17 cellular contexts compared by ENCODE assay signal in the genomic region with DNA sequence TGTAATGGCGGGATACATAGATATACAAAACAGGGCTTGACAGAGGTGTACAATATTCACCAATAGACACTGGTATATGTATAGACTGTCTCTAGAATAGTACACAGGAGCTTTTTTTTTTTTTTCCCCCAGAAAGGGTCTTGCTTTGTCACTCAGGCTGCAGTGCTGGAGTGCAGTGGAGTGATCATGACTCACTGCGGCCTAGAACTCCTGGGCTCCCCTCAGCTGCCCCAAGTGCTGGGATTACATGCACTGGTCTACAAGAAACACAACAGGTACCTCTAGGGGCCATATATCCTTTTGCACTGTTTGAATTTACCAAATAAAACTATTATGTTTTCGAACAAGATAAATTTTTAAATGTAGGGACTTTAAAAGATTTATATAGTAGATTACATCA. TPM values are rescaled to one million over a fixed set of nuclear protein-coding genes. Genes with fewer than 3 reads are reported as not detected.
A peak's percentile ranks its signal among the peaks of the same experiment; 100 is the strongest.
DNase-seq lines count a peak whose midpoint lies in the region; ATAC-seq and TF ChIP-seq lines count a peak whose summit lies in the region.
"Had no signal": no experiment of that assay in that cellular context is flagged by ENCODE, and none has a peak within 500 bp of the region (broad histone marks: within the 10 kb centered on the region; RNA-seq: fewer than 3 reads in every experiment).

No MANE protein-coding gene starts in this region.

- no peaks in the 10 kb centered on the region for H3K4me1 ChIP-seq in SK-N-SH (ENCODE audit: control insufficient read depth in 1 of 2, insufficient read depth in 2 of 2, low read depth in 1 of 2, low read length in 1 of 2)
- H3K4me1 ChIP-seq in gastrocnemius medialis, result peaks cover 55 to 65% of the 10 kb centered on the region in 2 donors
- peaks cover 3% of the 10 kb centered on the region for H3K4me1 ChIP-seq in mesendoderm (ENCODE audit: control insufficient read depth, low read depth, low read length)
- H3K4me1 ChIP-seq: foreskin keratinocyte, SJSA1 had no signal

- H4K5ac ChIP-seq in mesendoderm (ENCODE audit: low read length), result no peak overlapping the region

- DNase-seq in SK-N-SH (no peak), kidney tubule cell (ENCODE audit: low spot score) (peak; percentile 34), gastrocnemius medialis (no peak), MG63 (no peak), mesendoderm (no peak)
- DNase-seq in activated naive CD8-positive, alpha-beta T cell treated with anti-CD3 and anti-CD28 coated beads for 36 hours, result no peak
- DNase-seq: 8988T; activated CD4-positive, alpha-beta memory T cell treated with anti-CD3 and anti-CD28 coated beads for 36 hours; COR-L47; foreskin keratinocyte; NCI-H1417 treated with DMSO at 0.1 percent for 48 hours; NCI-H345; spleen had no signal

- H3K27me3 Mint-ChIP-seq in activated naive CD8-positive, alpha-beta T cell treated with anti-CD3 and anti-CD28 coated beads for 36 hours, result no peaks in the 10 kb centered on the region
- H3K27me3 Mint-ChIP-seq: activated CD4-positive, alpha-beta memory T cell treated with anti-CD3 and anti-CD28 coated beads for 36 hours had no signal

- no peak overlapping the region for H3K27ac ChIP-seq in SK-N-SH (ENCODE audit: low read depth in 2 of 2, low read length in 1 of 2)
- H3K27ac ChIP-seq in gastrocnemius medialis, result peak overlapping the region; percentile 10 to 67 (median 40)
- H3K27ac ChIP-seq in mesendoderm (ENCODE audit: low read depth, low read length), result no peak overlapping the region
- H3K27ac ChIP-seq: cardiac muscle cell, foreskin keratinocyte, SJSA1 had no signal

- H2AK5ac ChIP-seq in mesendoderm (ENCODE audit: low read length), result no peak overlapping the region

- H3K4me3 ChIP-seq in SK-N-SH (ENCODE audit: low read depth in 2 of 2, low read length in 1 of 2) (no peak overlapping the region), gastrocnemius medialis (no peak overlapping the region), MG63 (no peak overlapping the region), mesendoderm (ENCODE audit: low read length) (no peak overlapping the region)
- H3K4me3 ChIP-seq: cardiac muscle cell, SJSA1, spleen had no signal

- no peak for TF ChIP-seq POLR2A in gastrocnemius medialis (IDR thresholded peaks at IDR 0.05)

- H3K79me1 ChIP-seq in mesendoderm (ENCODE audit: low read length), result peaks cover 7% of the 10 kb centered on the region

- no peak overlapping the region for H2BK5ac ChIP-seq in mesendoderm (ENCODE audit: low read length)

- no peak overlapping the region for H3K18ac ChIP-seq in mesendoderm (ENCODE audit: low read length)

- ATAC-seq in SK-N-SH treated with all-trans-retinoic acid at 6 μM for 48 hours (no peak; the same call in 2 of the 3 replicates), gastrocnemius medialis (no peak), GM21576 (IDR thresholded peaks at IDR 0.05; ENCODE audit: unreplicated experiment) (no peak)
- ATAC-seq: foreskin keratinocyte had no signal

- H3K9me3 ChIP-seq in SK-N-SH (no peaks in the 10 kb centered on the region), gastrocnemius medialis (no peaks in the 10 kb centered on the region), MG63 (no peaks in the 10 kb centered on the region)
- H3K9me3 ChIP-seq: SJSA1, spleen had no signal

- intact Hi-C loops in gastrocnemius medialis (cut with DNase I; ENCODE audit: low total_unique reads), result no loop called here

- TF ChIP-seq CTCF in SK-N-SH (IDR thresholded peaks at IDR 0.05), result no peak
- TF ChIP-seq CTCF in gastrocnemius medialis (IDR thresholded peaks at IDR 0.05 in 4 of 5, conservative IDR thresholded peaks at IDR 0.05 in 1 of 5), result no peak

- H3K4me3 Mint-ChIP-seq in activated naive CD8-positive, alpha-beta T cell treated with anti-CD3 and anti-CD28 coated beads for 36 hours, result no peak overlapping the region
- H3K4me3 Mint-ChIP-seq: activated CD4-positive, alpha-beta memory T cell treated with anti-CD3 and anti-CD28 coated beads for 36 hours had no signal

- no peak overlapping the region for H3K23ac ChIP-seq in mesendoderm (ENCODE audit: low read length)

- H3K36me3 ChIP-seq in SK-N-SH (replicated peaks in 1 of 2; ENCODE audit: control insufficient read depth in 1 of 2, insufficient read depth in 2 of 2, low read length in 1 of 2) (peaks cover 0 to 39% of the 10 kb centered on the region in 2 experiments), gastrocnemius medialis (peaks cover 0 to 10% of the 10 kb centered on the region in 2 donors), MG63 (peaks cover 13% of the 10 kb centered on the region), mesendoderm (ENCODE audit: control insufficient read depth, insufficient read depth, low read length) (no peaks in the 10 kb centered on the region)

- no peak overlapping the region for H3K4ac ChIP-seq in mesendoderm (ENCODE audit: low read depth, low read length)

- H4K20me1 ChIP-seq in SK-N-SH (ENCODE audit: insufficient read depth), result peaks cover 100% of the 10 kb centered on the region

- POLR2A ChIA-PET in SK-N-SH (lab: Yijun Ruan, JAX), result interaction anchor here (2.1 kb wide), 1 partner anchor 12 kb away, joined by 6 read pairs; a partner anchor contains a TSS

- no peak overlapping the region for H2BK15ac ChIP-seq in mesendoderm (replicated peaks; ENCODE audit: low read depth)

- CTCF ChIA-PET in SK-N-SH (lab: Yijun Ruan, JAX), result no interaction called here

- no peaks in the 10 kb centered on the region for H3K9me3 Mint-ChIP-seq in activated naive CD8-positive, alpha-beta T cell treated with anti-CD3 and anti-CD28 coated beads for 36 hours
- H3K9me3 Mint-ChIP-seq: activated CD4-positive, alpha-beta memory T cell treated with anti-CD3 and anti-CD28 coated beads for 36 hours had no signal

- no peaks in the 10 kb centered on the region for H3K27me3 ChIP-seq in SK-N-SH (ENCODE audit: insufficient read depth)
- no peaks in the 10 kb centered on the region for H3K27me3 ChIP-seq in gastrocnemius medialis
- no peaks in the 10 kb centered on the region for H3K27me3 ChIP-seq in MG63
- no peaks in the 10 kb centered on the region for H3K27me3 ChIP-seq in mesendoderm (ENCODE audit: insufficient read depth, low read length, poor library complexity)
- H3K27me3 ChIP-seq: cardiac muscle cell, foreskin keratinocyte, SJSA1, spleen had no signal

- H3K9ac ChIP-seq in SK-N-SH, result no peak overlapping the region
- no peak overlapping the region for H3K9ac ChIP-seq in mesendoderm (ENCODE audit: low read length)

- 96% methylated on average over 3 of the region's 3 CpGs for WGBS in SK-N-SH (ENCODE audit: low lambda C conversion rate)
- no CpG with 5 or more reads among the region's 3 CpGs for WGBS in mesendoderm (ENCODE audit: extremely low coverage, insufficient coverage, low lambda C conversion rate)

- no peak overlapping the region for H2AFZ ChIP-seq in SK-N-SH (ENCODE audit: low read depth)

- TF ChIP-seq EP300 in SK-N-SH (IDR thresholded peaks at IDR 0.05; ENCODE audit: borderline replicate concordance in 1 of 2, low read depth in 1 of 2, low read length in 1 of 2), result no peak

- H3K79me2 ChIP-seq in SK-N-SH (ENCODE audit: insufficient read depth) (peaks cover 100% of the 10 kb centered on the region), mesendoderm (ENCODE audit: control insufficient read depth, insufficient read depth, low read length) (peaks cover 86% of the 10 kb centered on the region)

- H3K4me2 ChIP-seq in SK-N-SH (no peak overlapping the region), mesendoderm (ENCODE audit: low read length) (no peak overlapping the region)

- peaks cover 20% of the 10 kb centered on the region for H3F3A ChIP-seq in SK-N-SH (replicated peaks; ENCODE audit: insufficient read depth)

- in situ Hi-C loops in gastrocnemius medialis (cut with MboI; ENCODE audit: low sequenced_read_pairs in 4 of 4), result no loop called here

- TF ChIP-seq RAD21 in SK-N-SH (IDR thresholded peaks at IDR 0.05; ENCODE audit: low read length), result no peak

- peaks cover 50% of the 10 kb centered on the region for H3K36me3 Mint-ChIP-seq in activated naive CD8-positive, alpha-beta T cell treated with anti-CD3 and anti-CD28 coated beads for 36 hours

- peaks cover 52% of the 10 kb centered on the region for H3K4me1 Mint-ChIP-seq in activated naive CD8-positive, alpha-beta T cell treated with anti-CD3 and anti-CD28 coated beads for 36 hours

- no peaks in the 10 kb centered on the region for H3K9me2 ChIP-seq in SK-N-SH

- no peak overlapping the region for H3K56ac ChIP-seq in mesendoderm (ENCODE audit: low read length)

- H3K27ac Mint-ChIP-seq in activated naive CD8-positive, alpha-beta T cell treated with anti-CD3 and anti-CD28 coated beads for 36 hours, result peak overlapping the region; percentile 82

- H2BK120ac ChIP-seq in mesendoderm (ENCODE audit: low read depth, low read length), result no peak overlapping the region

- H4K8ac ChIP-seq in mesendoderm (ENCODE audit: low read depth, low read length), result no peak overlapping the region

RNA-seq across cellular contexts. Expression of a gene that starts 12.3 kb away (rescaled TPM):
- 221 and 312 TPM in 2 replicates for polyA plus RNA-seq in SK-N-SH (2012; rRNA removed)
- polyA plus RNA-seq in SK-N-SH (2012; cell fraction: cytosol; rRNA removed), result 300 and 334 TPM in 2 replicates
- polyA plus RNA-seq in SK-N-SH (2012; cell fraction: nucleus; rRNA removed), result 174 and 183 TPM in 2 replicates
- total RNA-seq in activated naive CD8-positive, alpha-beta T cell treated with anti-CD3 and anti-CD28 coated beads for 36 hours, result 100 to 1,000 TPM; 414 to 420 TPM
- total RNA-seq in gastrocnemius medialis, result 100 to 1,000 TPM; 244 to 411 (median 282) TPM
- total RNA-seq in MG63 (2014; rRNA removed; shearing (Covaris generic); ENCODE audit: low replicate concordance), result 495 and 617 TPM in 2 replicates
- 409 TPM for polyA plus RNA-seq in mesendoderm (2013, experiment 1 of 2)
- 408 TPM for polyA plus RNA-seq in mesendoderm (2013, experiment 2 of 2)

RNA-seq across cellular contexts. Expression of a gene that starts 12.8 kb away (rescaled TPM):
- polyA plus RNA-seq in SK-N-SH (2012; rRNA removed), result 42.1 and 57.5 TPM in 2 replicates
- 37.9 and 47.3 TPM in 2 replicates for polyA plus RNA-seq in SK-N-SH (2012; cell fraction: cytosol; rRNA removed)
- 26.5 and 29.9 TPM in 2 replicates for polyA plus RNA-seq in SK-N-SH (2012; cell fraction: nucleus; rRNA removed)
- total RNA-seq in activated naive CD8-positive, alpha-beta T cell treated with anti-CD3 and anti-CD28 coated beads for 36 hours, result 10 to 100 TPM; 10.2 to 10.5 TPM
- 10 to 100 TPM; 12.0 to 25.8 (median 15.1) TPM for total RNA-seq in gastrocnemius medialis
- 22.3 and 22.6 TPM in 2 replicates for total RNA-seq in MG63 (2014; rRNA removed; shearing (Covaris generic); ENCODE audit: low replicate concordance)
- 6.6 TPM for polyA plus RNA-seq in mesendoderm (2013, experiment 1 of 2)
- 6.5 TPM for polyA plus RNA-seq in mesendoderm (2013, experiment 2 of 2)

RNA-seq across cellular contexts. Expression of a gene that starts 22.8 kb away (rescaled TPM):
- 17.6 and 21.3 TPM in 2 replicates for polyA plus RNA-seq in SK-N-SH (2012; rRNA removed)
- polyA plus RNA-seq in SK-N-SH (2012; cell fraction: cytosol; rRNA removed), result 1.0 and 2.1 TPM in 2 replicates
- 185 and 225 TPM in 2 replicates for polyA plus RNA-seq in SK-N-SH (2012; cell fraction: nucleus; rRNA removed)
- 1 to 10 TPM in 1 of 2 experiments, under 1 TPM in 1; 0.42 to 2.0 TPM for total RNA-seq in activated naive CD8-positive, alpha-beta T cell treated with anti-CD3 and anti-CD28 coated beads for 36 hours
- total RNA-seq in gastrocnemius medialis, result 1 to 10 TPM in 2 of 4 donors, under 1 TPM in 1, not detected in 1; 0.52 to 1.3 (median 1.1) TPM
- 1.2 TPM in 1 of 2 replicates, not detected in the other for total RNA-seq in MG63 (2014; rRNA removed; shearing (Covaris generic); ENCODE audit: low replicate concordance)
- 20.4 TPM for polyA plus RNA-seq in mesendoderm (2013, experiment 1 of 2)
- polyA plus RNA-seq in mesendoderm (2013, experiment 2 of 2), result 20.5 TPM

RNA-seq across cellular contexts. Expression of a gene that starts 29.7 kb away (rescaled TPM):
- 38.7 and 56.8 TPM in 2 replicates for polyA plus RNA-seq in SK-N-SH (2012; rRNA removed)
- polyA plus RNA-seq in SK-N-SH (2012; cell fraction: cytosol; rRNA removed), result 7.4 and 9.3 TPM in 2 replicates
- polyA plus RNA-seq in SK-N-SH (2012; cell fraction: nucleus; rRNA removed), result 501 and 625 TPM in 2 replicates
- total RNA-seq in activated naive CD8-positive, alpha-beta T cell treated with anti-CD3 and anti-CD28 coated beads for 36 hours, result 1 to 10 TPM; 7.3 to 8.7 TPM
- total RNA-seq in gastrocnemius medialis, result 1 to 10 TPM; 1.9 to 7.0 (median 3.8) TPM
- 13.9 and 19.9 TPM in 2 replicates for total RNA-seq in MG63 (2014; rRNA removed; shearing (Covaris generic); ENCODE audit: low replicate concordance)
- polyA plus RNA-seq in mesendoderm (2013, experiment 1 of 2), result 3.0 TPM
- 3.6 TPM for polyA plus RNA-seq in mesendoderm (2013, experiment 2 of 2)

RNA-seq across cellular contexts. Expression of a gene that starts 41.3 kb away (rescaled TPM):
- polyA plus RNA-seq in SK-N-SH (2012; rRNA removed), result 661 and 815 TPM in 2 replicates
- 391 and 496 TPM in 2 replicates for polyA plus RNA-seq in SK-N-SH (2012; cell fraction: cytosol; rRNA removed)
- polyA plus RNA-seq in SK-N-SH (2012; cell fraction: nucleus; rRNA removed), result 254 and 446 TPM in 2 replicates
- 100 to 1,000 TPM; 237 to 242 TPM for total RNA-seq in activated naive CD8-positive, alpha-beta T cell treated with anti-CD3 and anti-CD28 coated beads for 36 hours
- 100 to 1,000 TPM in 3 of 4 donors, 10 to 100 TPM in 1; 75.2 to 157 (median 123) TPM for total RNA-seq in gastrocnemius medialis
- 74.0 and 247 TPM in 2 replicates for total RNA-seq in MG63 (2014; rRNA removed; shearing (Covaris generic); ENCODE audit: low replicate concordance)
- 252 TPM for polyA plus RNA-seq in mesendoderm (2013, experiment 1 of 2)
- 250 TPM for polyA plus RNA-seq in mesendoderm (2013, experiment 2 of 2)

Comparison
In these comparisons a context has a peak if more than half of its experiments do, and no peak if none do; other contexts are left out.
1. H3K27ac ChIP-seq: peak in gastrocnemius medialis (4 of 4); none in SK-N-SH (0 of 2) and mesendoderm (single experiment).